9 cellular contexts compared by ENCODE assay signal in the genomic region with DNA sequence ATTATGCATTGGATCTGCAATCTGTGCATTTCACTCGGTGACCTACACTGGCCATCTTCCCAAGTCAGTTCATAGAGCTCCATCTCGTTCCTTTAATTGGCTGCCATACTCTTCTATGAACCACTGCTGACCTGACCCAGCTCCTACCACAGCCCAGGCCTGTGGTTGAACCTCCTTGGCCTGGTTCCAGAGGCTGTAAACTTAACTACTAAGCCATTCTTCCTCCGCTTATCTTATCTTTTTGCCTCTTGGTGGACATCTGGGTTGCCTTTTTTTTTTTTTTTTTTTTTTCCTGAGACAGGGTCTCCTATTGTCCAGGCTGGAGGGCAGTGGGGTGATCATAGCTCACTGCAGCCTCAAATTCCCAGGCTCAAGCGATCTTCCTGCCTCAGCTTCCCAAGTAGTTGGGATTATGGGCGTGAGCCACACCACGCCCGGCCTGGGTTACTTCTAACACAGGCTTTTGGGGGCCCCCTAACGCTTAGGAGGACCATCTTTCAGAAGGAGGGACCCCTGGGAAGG. TPM values are rescaled to one million over a fixed set of nuclear protein-coding genes. Genes with fewer than 3 reads are reported as not detected.
A peak's percentile ranks its signal among the peaks of the same experiment; 100 is the strongest.
DNase-seq lines count a peak whose midpoint lies in the region; TF ChIP-seq lines count a peak whose summit lies in the region.
"Had no signal": no experiment of that assay in that cellular context is flagged by ENCODE, and none has a peak within 500 bp of the region (broad histone marks: within the 10 kb centered on the region; RNA-seq: fewer than 3 reads in every experiment).

No MANE protein-coding gene starts in this region.

- H3K9me3 ChIP-seq in MM.1S (replicated peaks; ENCODE audit: insufficient read depth, low read length) (no peaks in the 10 kb centered on the region), colonic mucosa (no peaks in the 10 kb centered on the region), tibial artery (no peaks in the 10 kb centered on the region)

- H2AFZ ChIP-seq in MM.1S (ENCODE audit: low read length) = no peak overlapping the region

- no peak overlapping the region for H3K9ac ChIP-seq in MM.1S (ENCODE audit: low read length)
- H3K9ac ChIP-seq in colonic mucosa (ENCODE audit: low read depth in 2 of 2, low read length in 2 of 2) = peak overlapping the region in 1 of 2 donors; percentile 84

- peaks cover 7% of the 10 kb centered on the region for H3K4me1 Mint-ChIP-seq in nephron progenitor cell
- H3K4me1 Mint-ChIP-seq in activated naive CD4-positive, alpha-beta T cell treated with anti-CD3 and anti-CD28 coated beads, Interleukin-2, amount 10 ng/mL, durations not matched to agents 7 days and 5 days = peaks cover 6% of the 10 kb centered on the region

- no peaks in the 10 kb centered on the region for H3K79me2 ChIP-seq in MM.1S (ENCODE audit: low read length)

- H3K4me3 ChIP-seq in MM.1S (ENCODE audit: low read length) = no peak overlapping the region
- no peak overlapping the region for H3K4me3 ChIP-seq in colonic mucosa
- H3K4me3 ChIP-seq in tibial artery = no peak overlapping the region

- no peaks in the 10 kb centered on the region for H4K20me1 ChIP-seq in MM.1S (ENCODE audit: insufficient read depth, low read length)

- H3K27ac Mint-ChIP-seq in nephron progenitor cell = no peak overlapping the region
- H3K27ac Mint-ChIP-seq in activated naive CD4-positive, alpha-beta T cell treated with anti-CD3 and anti-CD28 coated beads, Interleukin-2, amount 10 ng/mL, durations not matched to agents 7 days and 5 days = no peak overlapping the region
- H3K27ac Mint-ChIP-seq: activated CD4-positive, alpha-beta T cell treated with anti-CD3 and anti-CD28 coated beads, Interleukin-2, amount 10 ng/mL, durations not matched to agents 24 days and 14 days had no signal

- CTCF ChIA-PET in activated naive CD4-positive, alpha-beta T cell treated with anti-CD3 and anti-CD28 coated beads, Interleukin-2, amount 10 ng/mL, durations not matched to agents 7 days and 5 days (lab: Charles Lee) = interaction anchor here (0.7 to 4.6 kb wide), 20 partner anchors 8 to 417 kb away, joined by 3 to 76 read pairs (median 4); no protein-coding TSS in a partner anchor

- peaks cover 21% of the 10 kb centered on the region for H3K27me3 Mint-ChIP-seq in nephron progenitor cell (ENCODE audit: low read depth, poor library complexity)
- peaks cover 38% of the 10 kb centered on the region for H3K27me3 Mint-ChIP-seq in activated naive CD4-positive, alpha-beta T cell treated with anti-CD3 and anti-CD28 coated beads, Interleukin-2, amount 10 ng/mL, durations not matched to agents 7 days and 5 days

- peak overlapping the region; percentile 77 for H3K4me3 Mint-ChIP-seq in nephron progenitor cell
- no peak overlapping the region for H3K4me3 Mint-ChIP-seq in activated naive CD4-positive, alpha-beta T cell treated with anti-CD3 and anti-CD28 coated beads, Interleukin-2, amount 10 ng/mL, durations not matched to agents 7 days and 5 days

- no peak overlapping the region for H3K27ac ChIP-seq in MM.1S (ENCODE audit: low read length)
- no peak overlapping the region for H3K27ac ChIP-seq in colonic mucosa
- H3K27ac ChIP-seq in tibial artery = no peak overlapping the region

- no peaks in the 10 kb centered on the region for H3K4me1 ChIP-seq in MM.1S (ENCODE audit: low read length)
- no peaks in the 10 kb centered on the region for H3K4me1 ChIP-seq in colonic mucosa
- peaks cover 0 to 12% (median 8%) of the 10 kb centered on the region in 4 donors for H3K4me1 ChIP-seq in tibial artery

- H3K27me3 ChIP-seq in MM.1S (replicated peaks; ENCODE audit: insufficient read depth, low read length) (no peaks in the 10 kb centered on the region), colonic mucosa (no peaks in the 10 kb centered on the region), tibial artery (no peaks in the 10 kb centered on the region)

- DNase-seq in EL (peak; percentile 42), MM.1S (no peak), colonic mucosa (peak; percentile 85), nephron progenitor cell (no peak), middle frontal gyrus (ENCODE audit: extremely low spot score, low spot score) (no peak), tibial artery (no peak)
- no peak for DNase-seq in activated naive CD4-positive, alpha-beta T cell treated with anti-CD3 and anti-CD28 coated beads, Interleukin-2, amount 10 ng/mL, durations not matched to agents 7 days and 5 days
- DNase-seq in stimulated activated naive CD4-positive, alpha-beta T cell (lab: John Stamatoyannopoulos, UW) = no peak

- TF ChIP-seq CTCF in MM.1S (IDR thresholded peaks at IDR 0.05; ENCODE audit: low read length) (no peak), colonic mucosa (IDR thresholded peaks at IDR 0.05) (no peak), nephron progenitor cell (IDR thresholded peaks at IDR 0.05) (no peak), tibial artery (IDR thresholded peaks at IDR 0.05) (no peak)

- peaks cover 14% of the 10 kb centered on the region for H3K9me3 Mint-ChIP-seq in nephron progenitor cell
- H3K9me3 Mint-ChIP-seq in activated naive CD4-positive, alpha-beta T cell treated with anti-CD3 and anti-CD28 coated beads, Interleukin-2, amount 10 ng/mL, durations not matched to agents 7 days and 5 days = no peaks in the 10 kb centered on the region
- H3K9me3 Mint-ChIP-seq: activated CD4-positive, alpha-beta T cell treated with anti-CD3 and anti-CD28 coated beads, Interleukin-2, amount 10 ng/mL, durations not matched to agents 24 days and 14 days had no signal

- no peaks in the 10 kb centered on the region for H3F3A ChIP-seq in MM.1S (ENCODE audit: insufficient read depth, low read length)

- peaks cover 25% of the 10 kb centered on the region for H3K36me3 Mint-ChIP-seq in nephron progenitor cell (ENCODE audit: low read depth)
- peaks cover 11% of the 10 kb centered on the region for H3K36me3 Mint-ChIP-seq in activated naive CD4-positive, alpha-beta T cell treated with anti-CD3 and anti-CD28 coated beads, Interleukin-2, amount 10 ng/mL, durations not matched to agents 7 days and 5 days

- peak overlapping the region; percentile 97; the same call in 1 of the 2 replicates for H3K4me2 ChIP-seq in MM.1S (ENCODE audit: low read depth, low read length)

- intact Hi-C loops in colonic mucosa (cut with DNase I) (loop anchor here (5.0 to 10.0 kb wide), 3 partner anchors 92 to 419 kb away; no protein-coding TSS in a partner anchor), tibial artery (cut with DNase I; ENCODE audit: low total_unique reads) (loop anchor here (2.0 to 5.0 kb wide), 3 partner anchors 92 to 417 kb away; no protein-coding TSS in a partner anchor)

- H3K36me3 ChIP-seq in MM.1S (replicated peaks; ENCODE audit: insufficient read depth, low read length) (no peaks in the 10 kb centered on the region), colonic mucosa (no peaks in the 10 kb centered on the region), tibial artery (peaks cover 0 to 15% (median 5%) of the 10 kb centered on the region in 3 donors)

- no peaks in the 10 kb centered on the region for H3K9me2 ChIP-seq in MM.1S (replicated peaks; ENCODE audit: insufficient read depth, low read length)

RNA-seq across cellular contexts. Expression of a gene that starts 18.3 kb away (rescaled TPM):
- total RNA-seq in colonic mucosa = 10 to 100 TPM; 28.4 to 39.0 TPM

RNA-seq across cellular contexts. Expression of a gene that starts 28.0 kb away (rescaled TPM):
- 10 to 100 TPM; 34.9 to 36.2 TPM for total RNA-seq in colonic mucosa

Comparison
In these comparisons a context has a peak if more than half of its experiments do, and no peak if none do; other contexts are left out.
1. DNase-seq: peak in EL (single experiment) and colonic mucosa (single experiment); none in MM.1S (single experiment), nephron progenitor cell (single experiment), middle frontal gyrus (single experiment), activated naive CD4-positive, alpha-beta T cell treated with anti-CD3 and anti-CD28 coated beads, Interleukin-2, amount 10 ng/mL, durations not matched to agents 7 days and 5 days (single experiment), stimulated activated naive CD4-positive, alpha-beta T cell (0 of 6) and tibial artery (0 of 2).